In genomic region chr1:112395832-112396667, GRCh38 we compare ENCODE assay signal across 8 cellular contexts. TPM values are rescaled to one million over a fixed set of nuclear protein-coding genes. Genes with fewer than 3 reads are reported as not detected.
DNase-seq lines count a peak whose midpoint lies in the region; ATAC-seq and TF ChIP-seq lines count a peak whose summit lies in the region.

Gene CTTNBP2NL (plus strand): TSS chr1:112396214. CDS start chr1:112416166, 19,952 bp downstream.

- H3K9me3 Mint-ChIP-seq in CD8-positive, alpha-beta T cell: no peaks in the 10 kb centered on the region

- peaks cover 15% of the 10 kb centered on the region for H3K4me1 Mint-ChIP-seq in CD8-positive, alpha-beta T cell (ENCODE audit: low read depth)

- in situ Hi-C loops in endometrial microvascular endothelial cells (cut with HindIII; ENCODE audit: inconsistent ontology term, low pct_unique_long_range_greater_than_20kb, low sequenced_read_pairs): no loop called here

- H3K27ac Mint-ChIP-seq in CD8-positive, alpha-beta T cell: peak within 1 kb of the TSS; percentile 37

- H3K4me1 ChIP-seq in CD8-positive, alpha-beta T cell (ENCODE audit: insufficient read depth, low read length): peaks cover 15% of the 10 kb centered on the region
- peaks cover 34% of the 10 kb centered on the region for H3K4me1 ChIP-seq in mesodermal cell (ENCODE audit: control insufficient read depth, insufficient read depth, low read length, poor library complexity, severe bottlenecking)

- peak; percentile 98 for ATAC-seq in CD8-positive, alpha-beta T cell
- peak; percentile 50 for ATAC-seq in GM19468 (IDR thresholded peaks at IDR 0.05; ENCODE audit: extremely low read depth, unreplicated experiment)

- H3K9me3 ChIP-seq in CD8-positive, alpha-beta T cell (ENCODE audit: low read length): no peaks in the 10 kb centered on the region
- H3K9me3 ChIP-seq in mesodermal cell (ENCODE audit: control insufficient read depth, low read length): no peaks in the 10 kb centered on the region

- CTCF ChIA-PET in CD8-positive, alpha-beta T cell (lab: Charles Lee): interaction anchor here (0.6 to 2.2 kb wide), 3 partner anchors 69 to 286 kb away, joined by 3 to 11 read pairs (median 3); no protein-coding TSS in a partner anchor

- intact Hi-C loops in CD8-positive, alpha-beta T cell (cut with DNase I, micrococcal nuclease): loop anchor here (1.0 to 10.0 kb wide), 4 partner anchors 320 to 999 kb away; partner anchors contain the start of genes LRIG2 (in 2 of the 2), MAGI3 (in 1 of the 2) and SLC16A1 (in 1 of the 2)

- H3K4me3 ChIP-seq in CD8-positive, alpha-beta T cell (ENCODE audit: low read depth, low read length): peak within 1 kb of the TSS; percentile 89
- peak within 1 kb of the TSS; percentile 100 for H3K4me3 ChIP-seq in mesodermal cell (ENCODE audit: extremely low read depth, insufficient read depth, low read length, poor library complexity, severe bottlenecking)

- WGBS in mesodermal cell (ENCODE audit: insufficient coverage in 2 of 2), 2 experiments: 0 to 1% methylated on average over 37 to 47 of the region's 53 CpGs

- no peaks in the 10 kb centered on the region for H3K36me3 Mint-ChIP-seq in CD8-positive, alpha-beta T cell

- H3K4me3 Mint-ChIP-seq in CD8-positive, alpha-beta T cell: peak within 1 kb of the TSS; percentile 83

- peaks cover 3% of the 10 kb centered on the region for H3K27me3 ChIP-seq in CD8-positive, alpha-beta T cell (ENCODE audit: insufficient read depth, low read length)

- POLR2A ChIA-PET in CD8-positive, alpha-beta T cell (lab: Charles Lee): interaction anchor here (1.4 kb wide), 1 partner anchor 319 kb away, joined by 3 read pairs; the partner anchor contains the start of gene PPM1J

- peak; percentile 51 to 83 (median 75) for DNase-seq in CD8-positive, alpha-beta T cell
- DNase-seq in HS-27A (ENCODE audit: low read depth): peak; percentile 93
- DNase-seq in NOMO-1 (lab: John Stamatoyannopoulos, UW; ENCODE audit: unreplicated experiment in 2 of 2): peak; percentile 62 to 80
- peak; percentile 39 for DNase-seq in activated CD8-positive, alpha-beta memory T cell treated with anti-CD3 and anti-CD28 coated beads, Interleukin-2, amount 50 U/mL, for 24 hours (ENCODE audit: extremely low read depth)
- DNase-seq in stimulated activated CD8-positive, alpha-beta memory T cell treated with anti-CD3 and anti-CD28 coated beads, Interleukin-15, amount 100 ng/mL, for 24 hours (ENCODE audit: low read depth): peak; percentile 61

- H3K27me3 Mint-ChIP-seq in CD8-positive, alpha-beta T cell (ENCODE audit: low read depth): peaks cover 21% of the 10 kb centered on the region

- H3K36me3 ChIP-seq in CD8-positive, alpha-beta T cell (ENCODE audit: insufficient read depth, low read length): no peaks in the 10 kb centered on the region
- H3K36me3 ChIP-seq in mesodermal cell (ENCODE audit: control insufficient read depth, insufficient read depth, low read length): peaks cover 28% of the 10 kb centered on the region

- H3K27ac ChIP-seq in CD8-positive, alpha-beta T cell (ENCODE audit: low read depth, low read length): no peak within 1 kb of the TSS
- peak within 1 kb of the TSS; percentile 96 for H3K27ac ChIP-seq in mesodermal cell (ENCODE audit: low read depth, low read length, severe bottlenecking)

- no peak for TF ChIP-seq CTCF in CD8-positive, alpha-beta T cell (IDR thresholded peaks at IDR 0.05)

RNA-seq across cellular contexts. Expression of gene CTTNBP2NL, which starts in this region (rescaled TPM):
- total RNA-seq in CD8-positive, alpha-beta T cell: not detected
- total RNA-seq in endometrial microvascular endothelial cells (ENCODE audit: inconsistent ontology term): 27.5 TPM
- 24.7 TPM for polyA plus RNA-seq in mesodermal cell (2013, experiment 1 of 2)
- polyA plus RNA-seq in mesodermal cell (2013, experiment 2 of 2): 28.0 TPM

Comparison
In these comparisons a context has a peak if more than half of its experiments do, and no peak if none do; other contexts are left out.
1. RNA of gene CTTNBP2NL (total RNA-seq): 27.5 TPM in endometrial microvascular endothelial cells (single experiment); not detected in CD8-positive, alpha-beta T cell; every median in the first group is over 10 times any median in the second.
2. Peak in DNase-seq, ATAC-seq and H3K4me3 ChIP-seq in CD8-positive, alpha-beta T cell; RNA of the gene not detected or under 1 TPM.
3. DNase-seq: peak in every context shown above with its lines; median percentile 93 in HS-27A; 75 in CD8-positive, alpha-beta T cell; 71 in NOMO-1; 61 in stimulated activated CD8-positive, alpha-beta memory T cell treated with anti-CD3 and anti-CD28 coated beads, Interleukin-15, amount 100 ng/mL, for 24 hours; 39 in activated CD8-positive, alpha-beta memory T cell treated with anti-CD3 and anti-CD28 coated beads, Interleukin-2, amount 50 U/mL, for 24 hours.